ENCODE assay signal across 1 cellular context in the genomic region with DNA sequence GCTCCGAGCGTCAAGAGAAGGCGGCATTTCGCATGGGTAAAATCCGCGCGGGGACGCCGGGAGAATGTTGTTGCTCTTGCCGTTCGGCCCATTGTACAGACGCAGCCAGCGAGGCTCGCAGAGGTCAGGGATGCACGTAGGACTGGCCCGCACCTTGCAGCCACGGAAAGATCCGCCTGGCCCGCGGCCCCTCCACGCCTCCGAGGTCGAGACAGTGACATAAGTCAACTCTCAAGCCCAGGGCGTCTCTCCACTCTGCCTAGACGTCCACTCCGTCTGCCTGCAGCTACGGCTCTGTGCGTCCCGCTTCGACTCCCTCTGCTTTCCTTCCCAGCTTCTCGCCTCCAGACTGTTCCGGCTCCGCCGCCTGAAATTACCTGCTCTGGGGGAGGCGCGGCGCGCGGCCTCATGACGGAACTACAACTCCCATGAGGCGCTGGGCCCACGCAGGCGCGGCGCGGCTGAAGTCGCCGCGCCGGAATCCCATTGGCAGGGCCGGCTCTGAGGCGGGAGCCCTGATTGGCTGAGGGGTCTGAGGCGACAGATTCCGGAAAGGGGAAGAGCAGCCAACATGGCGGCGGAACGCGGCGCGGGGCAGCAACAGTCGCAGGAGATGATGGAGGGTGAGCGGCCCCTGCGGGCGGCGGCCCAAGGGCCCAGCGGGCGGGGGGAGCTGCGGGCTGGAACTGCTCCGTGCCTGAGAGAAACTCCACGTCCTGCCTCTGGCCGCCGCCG.
TF ChIP-seq lines count a peak whose summit lies in the region.

Gene PPP1R7, plus strand, starts transcription at position 543 of the 735 bp plus-strand sequence. Its CDS starts 29 bp downstream, at position 572.

TF ChIP-seq in neural cell, 6 proteins besides CTCF, POLR2A, EP300 and RAD21 (continued from another document):
- TF ChIP-seq, protein P1, sequence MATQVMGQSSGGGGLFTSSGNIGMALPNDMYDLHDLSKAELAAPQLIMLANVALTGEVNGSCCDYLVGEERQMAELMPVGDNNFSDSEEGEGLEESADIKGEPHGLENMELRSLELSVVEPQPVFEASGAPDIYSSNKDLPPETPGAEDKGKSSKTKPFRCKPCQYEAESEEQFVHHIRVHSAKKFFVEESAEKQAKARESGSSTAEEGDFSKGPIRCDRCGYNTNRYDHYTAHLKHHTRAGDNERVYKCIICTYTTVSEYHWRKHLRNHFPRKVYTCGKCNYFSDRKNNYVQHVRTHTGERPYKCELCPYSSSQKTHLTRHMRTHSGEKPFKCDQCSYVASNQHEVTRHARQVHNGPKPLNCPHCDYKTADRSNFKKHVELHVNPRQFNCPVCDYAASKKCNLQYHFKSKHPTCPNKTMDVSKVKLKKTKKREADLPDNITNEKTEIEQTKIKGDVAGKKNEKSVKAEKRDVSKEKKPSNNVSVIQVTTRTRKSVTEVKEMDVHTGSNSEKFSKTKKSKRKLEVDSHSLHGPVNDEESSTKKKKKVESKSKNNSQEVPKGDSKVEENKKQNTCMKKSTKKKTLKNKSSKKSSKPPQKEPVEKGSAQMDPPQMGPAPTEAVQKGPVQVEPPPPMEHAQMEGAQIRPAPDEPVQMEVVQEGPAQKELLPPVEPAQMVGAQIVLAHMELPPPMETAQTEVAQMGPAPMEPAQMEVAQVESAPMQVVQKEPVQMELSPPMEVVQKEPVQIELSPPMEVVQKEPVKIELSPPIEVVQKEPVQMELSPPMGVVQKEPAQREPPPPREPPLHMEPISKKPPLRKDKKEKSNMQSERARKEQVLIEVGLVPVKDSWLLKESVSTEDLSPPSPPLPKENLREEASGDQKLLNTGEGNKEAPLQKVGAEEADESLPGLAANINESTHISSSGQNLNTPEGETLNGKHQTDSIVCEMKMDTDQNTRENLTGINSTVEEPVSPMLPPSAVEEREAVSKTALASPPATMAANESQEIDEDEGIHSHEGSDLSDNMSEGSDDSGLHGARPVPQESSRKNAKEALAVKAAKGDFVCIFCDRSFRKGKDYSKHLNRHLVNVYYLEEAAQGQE (IDR thresholded peaks at IDR 0.05; ENCODE audit: borderline replicate concordance) = peak; percentile 59
- TF ChIP-seq TAF1 (IDR thresholded peaks at IDR 0.05; ENCODE audit: low read depth) (peak; percentile 88), POLR2AphosphoS5 (IDR thresholded peaks at IDR 0.05) (peak; percentile 82), SMC3 (conservative IDR thresholded peaks at IDR 0.05; ENCODE audit: poor library complexity) (no peak)
